ENCODE assay signal across 13 cellular contexts in genomic region chr6:134196568-134197301, GRCh38.
DNase-seq lines count a peak whose midpoint lies in the region; ATAC-seq, FAIRE-seq and TF ChIP-seq lines count a peak whose summit lies in the region.
"Had no signal": no experiment of that assay in that cellular context is flagged by ENCODE, and none has a peak within 500 bp of the region (broad histone marks: within the 10 kb centered on the region; RNA-seq: fewer than 3 reads in every experiment).

No MANE protein-coding gene starts in this region.

- no peaks in the 10 kb centered on the region for H3K9me3 Mint-ChIP-seq in activated T-helper 17 cell treated with anti-CD3 and anti-CD28 coated beads, Interleukin-2, amount 50 U/mL, for 72 hours
- no peaks in the 10 kb centered on the region for H3K9me3 Mint-ChIP-seq in H9

- no peak overlapping the region for H3K4ac ChIP-seq in H9 (ENCODE audit: low read depth, low read length)
- H3K4ac ChIP-seq in neuronal stem cell (ENCODE audit: low read length): no peak overlapping the region

- no peak for TF ChIP-seq RAD21 in A549 (conservative IDR thresholded peaks at IDR 0.05 in 1 of 2, IDR thresholded peaks at IDR 0.05 in 1 of 2)

- H4K8ac ChIP-seq in H9 (replicated peaks; ENCODE audit: insufficient read length, low read depth, low read length) (no peak overlapping the region), neuronal stem cell (ENCODE audit: low read depth, low read length) (no peak overlapping the region)

- H2AFZ ChIP-seq in H9 (ENCODE audit: low read length) (no peak overlapping the region), neuronal stem cell (ENCODE audit: low read length) (no peak overlapping the region)

- no peak for TF ChIP-seq POLR2A in A549 (IDR thresholded peaks at IDR 0.05; ENCODE audit: low read length)

- FAIRE-seq in A549 (lab: Jason Lieb, UNC): no peak
- FAIRE-seq: bronchial epithelial cell had no signal

- 94% methylated on average over 12 of the region's 12 CpGs for WGBS in A549 (ENCODE audit: missing lambda C conversion rate)
- WGBS in H9 (ENCODE audit: extremely low coverage, insufficient read length, low lambda C conversion rate): no CpG with 5 or more reads among the region's 12 CpGs
- WGBS in neuronal stem cell (ENCODE audit: extremely low coverage in 2 of 2, insufficient read length in 2 of 2, insufficient replicate concordance in 1 of 2), 2 donors: no CpG with 5 or more reads among the region's 12 CpGs

- H2AK5ac ChIP-seq in H9 (ENCODE audit: insufficient read length, low read length) (no peak overlapping the region), neuronal stem cell (ENCODE audit: low read depth, low read length) (no peak overlapping the region)

- no peaks in the 10 kb centered on the region for H3K79me1 ChIP-seq in H9 (ENCODE audit: insufficient read depth, low read depth, low read length, poor library complexity, severe bottlenecking)
- no peaks in the 10 kb centered on the region for H3K79me1 ChIP-seq in neuronal stem cell (ENCODE audit: low read depth, low read length)

- H3K4me1 Mint-ChIP-seq in activated T-helper 17 cell treated with anti-CD3 and anti-CD28 coated beads, Interleukin-2, amount 50 U/mL, for 72 hours: peaks cover 5% of the 10 kb centered on the region
- peaks cover 23% of the 10 kb centered on the region in 2 experiments for H3K4me1 Mint-ChIP-seq in H9

- CTCF ChIA-PET in A549 (lab: Yijun Ruan, JAX): interaction anchor here (0.5 to 1.1 kb wide), 3 partner anchors 49 to 91 kb away, joined by 3 to 5 read pairs (median 3); no protein-coding TSS in a partner anchor

- no peaks in the 10 kb centered on the region for H3K27me3 ChIP-seq in H9 (ENCODE audit: insufficient read depth, low read length)
- no peaks in the 10 kb centered on the region for H3K27me3 ChIP-seq in neuronal stem cell (ENCODE audit: control insufficient read depth in 3 of 3, insufficient read depth in 3 of 3, low read depth in 1 of 3, low read length in 3 of 3)
- H3K27me3 ChIP-seq: upper lobe of right lung had no signal

- H3K4me3 Mint-ChIP-seq in activated T-helper 17 cell treated with anti-CD3 and anti-CD28 coated beads, Interleukin-2, amount 50 U/mL, for 72 hours: peak overlapping the region; percentile 27
- H3K4me3 Mint-ChIP-seq in H9: no peak overlapping the region

- H3K4me3 ChIP-seq in A549 (no peak overlapping the region), neuronal stem cell (ENCODE audit: low read length in 2 of 2) (no peak overlapping the region)
- H3K4me3 ChIP-seq: upper lobe of right lung had no signal

- H3K4me2 ChIP-seq in A549: no peak overlapping the region; the same call in 2 of the 3 replicates
- no peak overlapping the region for H3K4me2 ChIP-seq in H9 (ENCODE audit: insufficient read depth, insufficient read length, low read length)
- no peak overlapping the region for H3K4me2 ChIP-seq in neuronal stem cell (ENCODE audit: insufficient read depth, low read length, poor library complexity, severe bottlenecking)

- H3K9ac ChIP-seq in H9 (ENCODE audit: extremely low read depth, insufficient read length, low read length) (no peak overlapping the region), neuronal stem cell (ENCODE audit: low read depth, low read length, poor library complexity) (no peak overlapping the region)

- no peak for TF ChIP-seq EP300 in A549 (IDR thresholded peaks at IDR 0.05)

- H3K36me3 Mint-ChIP-seq in activated T-helper 17 cell treated with anti-CD3 and anti-CD28 coated beads, Interleukin-2, amount 50 U/mL, for 72 hours (ENCODE audit: low read depth): no peaks in the 10 kb centered on the region
- H3K36me3 Mint-ChIP-seq in H9 (ENCODE audit: insufficient read depth in 1 of 3, low read depth in 3 of 3): no peaks in the 10 kb centered on the region

- H2BK120ac ChIP-seq in H9 (ENCODE audit: low read depth, low read length, poor library complexity, severe bottlenecking) (no peak overlapping the region), neuronal stem cell (ENCODE audit: low read depth, low read length) (no peak overlapping the region)

- no peak overlapping the region for H3T11ph ChIP-seq in H9 (ENCODE audit: low read length)

- TF ChIP-seq CTCF in A549 (IDR thresholded peaks at IDR 0.05): no peak
- no peak for TF ChIP-seq CTCF in H9 (conservative IDR thresholded peaks at IDR 0.05)

- H3K27ac Mint-ChIP-seq in activated T-helper 17 cell treated with anti-CD3 and anti-CD28 coated beads, Interleukin-2, amount 50 U/mL, for 72 hours: peak overlapping the region; percentile 67
- peak overlapping the region in 1 of 3 experiments; percentile 63; a peak in 1 of 7 replicates for H3K27ac Mint-ChIP-seq in H9

- no peaks in the 10 kb centered on the region for H3K36me3 ChIP-seq in neuronal stem cell (replicated peaks in 1 of 2; ENCODE audit: control insufficient read depth in 2 of 2, insufficient read depth in 2 of 2, low read length in 2 of 2)
- H3K36me3 ChIP-seq: upper lobe of right lung had no signal

- no peak overlapping the region for H3K23ac ChIP-seq in H9 (ENCODE audit: insufficient read length, low read depth, low read length)
- H3K23ac ChIP-seq in neuronal stem cell (ENCODE audit: low read depth, low read length, poor library complexity): no peak overlapping the region

- H3K56ac ChIP-seq in H9 (ENCODE audit: insufficient read length, low read depth, low read length): no peak overlapping the region

- no peak overlapping the region for H2BK20ac ChIP-seq in H9 (ENCODE audit: low read depth, low read length, poor library complexity, severe bottlenecking)

- ATAC-seq in A549 (no peak), GM18907 (IDR thresholded peaks at IDR 0.05; ENCODE audit: unreplicated experiment) (peak; percentile 74), HG03175 (IDR thresholded peaks at IDR 0.05; ENCODE audit: unreplicated experiment) (peak; percentile 81)
- ATAC-seq in activated T-helper 17 cell treated with anti-CD3 and anti-CD28 coated beads, Interleukin-2, amount 50 U/mL, for 72 hours (replicated peaks): peak; percentile 96
- ATAC-seq: SK-N-SH treated with all-trans-retinoic acid at 6 μM for 48 hours, upper lobe of right lung had no signal

- H4K91ac ChIP-seq in H9 (ENCODE audit: insufficient read length, low read depth, low read length) (no peak overlapping the region), neuronal stem cell (ENCODE audit: low read depth, low read length, poor library complexity) (no peak overlapping the region)

- H4K20me1 ChIP-seq in H9 (ENCODE audit: control insufficient read depth, insufficient read depth, insufficient read length): no peaks in the 10 kb centered on the region

- peaks cover 55% of the 10 kb centered on the region for H3K4me1 ChIP-seq in A549
- H3K4me1 ChIP-seq in H9 (ENCODE audit: insufficient read depth, low read length): 0 out of 2 replicates have a peak, but pooled peaks cover 2% of the 10 kb centered on the region
- H3K4me1 ChIP-seq in neuronal stem cell (ENCODE audit: control insufficient read depth in 2 of 2, insufficient read depth in 1 of 2, low read depth in 1 of 2, low read length in 2 of 2): no peaks in the 10 kb centered on the region
- H3K4me1 ChIP-seq: upper lobe of right lung had no signal

- H3K27ac ChIP-seq in A549 (peak overlapping the region; percentile 74 to 82), H9 (ENCODE audit: insufficient read length, low read depth, low read length) (no peak overlapping the region), neuronal stem cell (replicated peaks; ENCODE audit: low read length) (no peak overlapping the region)
- H3K27ac ChIP-seq: upper lobe of right lung had no signal

- H3K14ac ChIP-seq in H9 (ENCODE audit: insufficient read depth, low read length): no peak overlapping the region
- no peak overlapping the region for H3K14ac ChIP-seq in neuronal stem cell (ENCODE audit: low read length)

- H4K5ac ChIP-seq in H9 (ENCODE audit: insufficient read length, low read depth, low read length): no peak overlapping the region

- H3K23me2 ChIP-seq in H9 (ENCODE audit: insufficient read length, low read depth, low read length, poor library complexity, severe bottlenecking): no peaks in the 10 kb centered on the region

- POLR2A ChIA-PET in A549 (lab: Yijun Ruan, JAX): interaction anchor here (1.0 kb wide), 1 partner anchor 167 kb away, joined by 4 read pairs; no protein-coding TSS in a partner anchor

- H3K18ac ChIP-seq in H9 (ENCODE audit: insufficient read length, low read depth, low read length) (no peak overlapping the region), neuronal stem cell (ENCODE audit: low read length) (no peak overlapping the region)

- H3K9me3 ChIP-seq in A549 (no peaks in the 10 kb centered on the region), H9 (ENCODE audit: control insufficient read depth, low read depth, low read length) (no peaks in the 10 kb centered on the region), neuronal stem cell (replicated peaks in 1 of 2; ENCODE audit: control insufficient read depth in 2 of 2, insufficient read depth in 1 of 2, low read depth in 1 of 2, low read length in 2 of 2) (no peaks in the 10 kb centered on the region)
- H3K9me3 ChIP-seq: upper lobe of right lung had no signal

- H2BK5ac ChIP-seq in H9 (ENCODE audit: insufficient read length, low read length): no peak overlapping the region
- no peak overlapping the region for H2BK5ac ChIP-seq in neuronal stem cell (ENCODE audit: low read length)

- no peaks in the 10 kb centered on the region for H3K79me2 ChIP-seq in H9 (ENCODE audit: insufficient read depth, low read length)

- DNase-seq in A549 (ENCODE audit: low read depth in 1 of 2, low spot score in 1 of 2) (no peak), NCI-H2029 treated with DMSO at 0.1 percent for 48 hours (lab: John Stamatoyannopoulos, UW) (no peak), H9 (no peak), neuronal stem cell (ENCODE audit: low spot score) (no peak), dermis blood vessel endothelial cell (no peak)
- DNase-seq: NCI-H510A, posterior cingulate gyrus, upper lobe of right lung had no signal

- H2BK12ac ChIP-seq in H9 (ENCODE audit: insufficient read length, low read depth, low read length) (no peak overlapping the region), neuronal stem cell (ENCODE audit: low read length) (no peak overlapping the region)

- H3K27me3 Mint-ChIP-seq in activated T-helper 17 cell treated with anti-CD3 and anti-CD28 coated beads, Interleukin-2, amount 50 U/mL, for 72 hours: no peaks in the 10 kb centered on the region
- no peaks in the 10 kb centered on the region for H3K27me3 Mint-ChIP-seq in H9 (ENCODE audit: low read depth)

- H2BK15ac ChIP-seq in H9 (ENCODE audit: low read depth, low read length): no peak overlapping the region
- H2BK15ac ChIP-seq in neuronal stem cell (ENCODE audit: low read length): no peak overlapping the region

TF ChIP-seq in A549, 52 proteins besides CTCF, POLR2A, EP300 and RAD21:
- no peak for TF ChIP-seq EHF (CRISPR knock-in tag; IDR thresholded peaks at IDR 0.05)
- TF ChIP-seq TFCP2L1 (CRISPR knock-in tag; IDR thresholded peaks at IDR 0.05): no peak
- no peak for TF ChIP-seq GATA3 (IDR thresholded peaks at IDR 0.05; ENCODE audit: borderline replicate concordance)
- no peak for TF ChIP-seq ZC3H11A (IDR thresholded peaks at IDR 0.05)
- TF ChIP-seq POLR2AphosphoS2 (conservative IDR thresholded peaks at IDR 0.05; ENCODE audit: low read length): no peak

Comparison
In these comparisons a context has a peak if more than half of its experiments do, and no peak if none do; other contexts are left out.
1. ATAC-seq: peak in GM18907 (single experiment), HG03175 (single experiment) and activated T-helper 17 cell treated with anti-CD3 and anti-CD28 coated beads, Interleukin-2, amount 50 U/mL, for 72 hours (single experiment); none in A549 (0 of 2).
2. H3K27ac ChIP-seq: peak in A549 (2 of 2); none in H9 (single experiment) and neuronal stem cell (single experiment).